ENCODE assay signal across 9 cellular contexts in the genomic region with DNA sequence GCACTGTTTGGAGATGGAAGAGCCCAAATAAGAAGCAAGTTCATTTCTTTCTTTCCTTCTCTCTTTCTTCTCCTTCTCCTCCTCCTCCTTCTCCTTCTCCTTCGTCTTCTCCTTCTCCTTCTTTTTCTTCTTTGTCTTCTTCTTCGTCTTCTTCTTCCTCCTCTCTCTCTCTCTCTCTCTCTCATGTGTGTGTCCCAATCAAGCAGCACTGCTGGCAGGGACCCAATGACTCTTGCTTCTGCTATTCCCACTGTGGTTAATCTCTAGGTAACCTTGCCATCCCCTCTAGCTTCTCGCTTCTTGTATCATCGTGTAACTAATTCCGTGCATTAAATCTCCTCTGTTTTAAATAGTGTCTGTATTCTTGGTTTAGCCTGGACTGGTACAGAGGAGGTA. TPM values are rescaled to one million over a fixed set of nuclear protein-coding genes. Genes with fewer than 3 reads are reported as not detected.
A peak's percentile ranks its signal among the peaks of the same experiment; 100 is the strongest.
DNase-seq lines count a peak whose midpoint lies in the region; ATAC-seq and TF ChIP-seq lines count a peak whose summit lies in the region.
"Had no signal": no experiment of that assay in that cellular context is flagged by ENCODE, and none has a peak within 500 bp of the region (broad histone marks: within the 10 kb centered on the region; RNA-seq: fewer than 3 reads in every experiment).

No MANE protein-coding gene starts in this region.

- no peak overlapping the region for H2BK12ac ChIP-seq in mesenchymal stem cell (ENCODE audit: low read length in 2 of 2)

- H4K91ac ChIP-seq in mesenchymal stem cell (ENCODE audit: low read length): no peak overlapping the region

- intact Hi-C loops in MCF 10A (cut with micrococcal nuclease): no loop called here

- peak overlapping the region; percentile 13 for H3K4me3 Mint-ChIP-seq in MCF 10A (ENCODE audit: unreplicated experiment)
- no peak overlapping the region for H3K4me3 Mint-ChIP-seq in naive thymus-derived CD8-positive, alpha-beta T cell
- H3K4me3 Mint-ChIP-seq: activated T-helper 1 cell treated with anti-CD3 and anti-CD28 coated beads, Interleukin-12 subunit alpha, Interleukin-12 subunit beta, Interleukin-2, Interleukin-4 antibody, amounts not matched to agents 30 ng/mL and 10 ng/mL and 1 ng/mL, durations not matched to agents 14 hours and 24 hours and 36 hours had no signal

- H3K36me3 ChIP-seq in mesenchymal stem cell (ENCODE audit: control insufficient read depth in 1 of 2, insufficient read depth in 2 of 2, low read depth in 1 of 2, low read length in 2 of 2): no peaks in the 10 kb centered on the region

- TF ChIP-seq CTCF in AG09309 (IDR thresholded peaks at IDR 0.05; ENCODE audit: control insufficient read depth, insufficient read depth, low read depth, low read length, missing control alignments): no peak
- no peak for TF ChIP-seq CTCF in MCF 10A (IDR thresholded peaks at IDR 0.05; ENCODE audit: unreplicated experiment)

- H3K36me3 Mint-ChIP-seq in MCF 10A (ENCODE audit: insufficient read depth, unreplicated experiment): no peaks in the 10 kb centered on the region
- peaks cover 0 to 6% (median 0%) of the 10 kb centered on the region in 3 donors for H3K36me3 Mint-ChIP-seq in naive thymus-derived CD8-positive, alpha-beta T cell

- 85% methylated on average over 4 of the region's 5 CpGs for WGBS in mesenchymal stem cell

- peak overlapping the region; percentile 26 for H3K27ac ChIP-seq in mesenchymal stem cell (ENCODE audit: low read length, poor library complexity, severe bottlenecking)

- H3K79me1 ChIP-seq in mesenchymal stem cell (replicated peaks; ENCODE audit: low read length, poor library complexity, severe bottlenecking): no peaks in the 10 kb centered on the region

- H3K18ac ChIP-seq in mesenchymal stem cell (ENCODE audit: low read depth in 1 of 2, low read length in 2 of 2): peak overlapping the region in 1 of 2 experiments; percentile 52

- no peak overlapping the region for H4K8ac ChIP-seq in mesenchymal stem cell (ENCODE audit: low read length)

- H2AK5ac ChIP-seq in mesenchymal stem cell (ENCODE audit: low read length, severe bottlenecking): no peak overlapping the region

- no peak overlapping the region for H3K23ac ChIP-seq in mesenchymal stem cell (ENCODE audit: low read length in 2 of 2)

- H3K4me1 Mint-ChIP-seq in MCF 10A (ENCODE audit: insufficient read depth, unreplicated experiment): peaks cover 26% of the 10 kb centered on the region
- no peaks in the 10 kb centered on the region for H3K4me1 Mint-ChIP-seq in naive thymus-derived CD8-positive, alpha-beta T cell

- H3K9ac ChIP-seq in mesenchymal stem cell (ENCODE audit: low read length): no peak overlapping the region

- peaks cover 2% of the 10 kb centered on the region for H3K4me1 ChIP-seq in mesenchymal stem cell (ENCODE audit: control insufficient read depth, insufficient read depth, low read depth, low read length)

- H3K9me3 ChIP-seq in mesenchymal stem cell (ENCODE audit: control insufficient read depth, low read length): no peaks in the 10 kb centered on the region

- no TSS peak for BruUV-seq in MCF 10A (replicated peaks; lab: Mats Ljungman, UMichigan)

- no peaks in the 10 kb centered on the region for H3K27me3 ChIP-seq in mesenchymal stem cell (ENCODE audit: control insufficient read depth in 1 of 2, insufficient read depth in 1 of 2, low read length in 2 of 2)

- H2BK15ac ChIP-seq in mesenchymal stem cell (ENCODE audit: low read depth, poor library complexity, severe bottlenecking): no peak overlapping the region

- no peak overlapping the region for H2BK120ac ChIP-seq in mesenchymal stem cell (ENCODE audit: low read depth, low read length)

- no peaks in the 10 kb centered on the region for H3K9me3 Mint-ChIP-seq in MCF 10A (ENCODE audit: unreplicated experiment)
- no peaks in the 10 kb centered on the region for H3K9me3 Mint-ChIP-seq in naive thymus-derived CD8-positive, alpha-beta T cell
- H3K9me3 Mint-ChIP-seq: activated T-helper 1 cell treated with anti-CD3 and anti-CD28 coated beads, Interleukin-12 subunit alpha, Interleukin-12 subunit beta, Interleukin-2, Interleukin-4 antibody, amounts not matched to agents 30 ng/mL and 10 ng/mL and 1 ng/mL, durations not matched to agents 14 hours and 24 hours and 36 hours had no signal

- H3K4me2 ChIP-seq in mesenchymal stem cell (ENCODE audit: low read length, poor library complexity, severe bottlenecking): no peak overlapping the region

- H3K27ac Mint-ChIP-seq in MCF 10A (ENCODE audit: low read depth, unreplicated experiment): no peak overlapping the region
- no peak overlapping the region for H3K27ac Mint-ChIP-seq in naive thymus-derived CD8-positive, alpha-beta T cell
- H3K27ac Mint-ChIP-seq: activated T-helper 1 cell treated with anti-CD3 and anti-CD28 coated beads, Interleukin-12 subunit alpha, Interleukin-12 subunit beta, Interleukin-2, Interleukin-4 antibody, amounts not matched to agents 30 ng/mL and 10 ng/mL and 1 ng/mL, durations not matched to agents 14 hours and 24 hours and 36 hours had no signal

- CTCF ChIA-PET in MCF 10A (lab: Yijun Ruan, JAX): interaction anchor here (0.7 to 1.4 kb wide), 2 partner anchors 15 to 267 kb away, joined by 4 to 5 read pairs; no protein-coding TSS in a partner anchor

- POLR2A ChIA-PET in MCF 10A (lab: Yijun Ruan, JAX): interaction anchor here (0.9 to 2.3 kb wide), 3 partner anchors 19 to 27 kb away, joined by 3 to 7 read pairs (median 5); partner anchors contain the start of gene ZNF280D
- POLR2A ChIA-PET in naive thymus-derived CD8-positive, alpha-beta T cell (lab: Charles Lee): no interaction called here

- H3K4me3 ChIP-seq in AG09309 (ENCODE audit: control insufficient read depth, low read depth, low read length): no peak overlapping the region
- H3K4me3 ChIP-seq in mesenchymal stem cell (ENCODE audit: insufficient read depth in 1 of 2, low read depth in 1 of 2, low read length in 2 of 2): no peak overlapping the region

- ATAC-seq in naive thymus-derived CD8-positive, alpha-beta T cell: no peak
- ATAC-seq in activated CD4-positive, CD25-positive, alpha-beta regulatory T cell treated with anti-CD3 and anti-CD28 coated beads, Interleukin-2, amount 50 U/mL, for 24 hours: no peak
- ATAC-seq in GM19463 (IDR thresholded peaks at IDR 0.05; ENCODE audit: unreplicated experiment): no peak

- H2BK5ac ChIP-seq in mesenchymal stem cell (ENCODE audit: low read depth, low read length, poor library complexity, severe bottlenecking): no peak overlapping the region

- no peak overlapping the region for H3K14ac ChIP-seq in mesenchymal stem cell (ENCODE audit: low read length in 2 of 2)

- H3K27me3 Mint-ChIP-seq in MCF 10A (ENCODE audit: insufficient read depth, unreplicated experiment): no peaks in the 10 kb centered on the region
- H3K27me3 Mint-ChIP-seq in naive thymus-derived CD8-positive, alpha-beta T cell: peaks cover 0 to 8% (median 0%) of the 10 kb centered on the region in 5 donors

- H3K4ac ChIP-seq in mesenchymal stem cell (ENCODE audit: low read depth in 1 of 2, low read length in 2 of 2): no peak overlapping the region

- DNase-seq in AG09309 (ENCODE audit: low read depth) (peak; percentile 92), LHCN-M2 (ENCODE audit: low read depth) (peak; percentile 96), MCF 10A (ENCODE audit: unreplicated experiment) (peak; percentile 95), mesenchymal stem cell (peak; percentile 89)
- DNase-seq in stimulated activated CD8-positive, alpha-beta memory T cell treated with anti-CD3 and anti-CD28 coated beads, Interleukin-4, amount 100 ng/mL, for 48 hours: no peak
- no peak for DNase-seq in naive thymus-derived CD8-positive, alpha-beta T cell

- no peak overlapping the region for H2AFZ ChIP-seq in mesenchymal stem cell (ENCODE audit: low read depth, low read length)

RNA-seq across cellular contexts. Expression of gene ZNF280D, which starts 26.1 kb away (rescaled TPM):
- total RNA-seq in LHCN-M2 (2014; rRNA removed) (26.2 and 53.5 TPM in 2 replicates), MCF 10A (2022) (30.5 and 30.8 TPM in 2 replicates)
- polyA plus RNA-seq in LHCN-M2 (2012): 4.7 TPM
- polyA plus RNA-seq in mesenchymal stem cell (2013, experiment 1 of 2): 12.7 TPM
- 12.1 TPM for polyA plus RNA-seq in mesenchymal stem cell (2013, experiment 2 of 2)
- 10 to 100 TPM; 46.6 to 51.1 TPM for total RNA-seq in naive thymus-derived CD8-positive, alpha-beta T cell
- 10 to 100 TPM; 10.6 to 14.4 (median 11.0) TPM for polyA plus RNA-seq in naive thymus-derived CD8-positive, alpha-beta T cell

Comparison
In these comparisons a context has a peak if more than half of its experiments do, and no peak if none do; other contexts are left out.
1. DNase-seq: peak in AG09309 (single experiment), LHCN-M2 (single experiment), MCF 10A (single experiment) and mesenchymal stem cell (single experiment); none in stimulated activated CD8-positive, alpha-beta memory T cell treated with anti-CD3 and anti-CD28 coated beads, Interleukin-4, amount 100 ng/mL, for 48 hours (single experiment) and naive thymus-derived CD8-positive, alpha-beta T cell (0 of 10).